8 cellular contexts compared by ENCODE assay signal in genomic region chr2:134119117-134119671, GRCh38.
DNase-seq lines count a peak whose midpoint lies in the region; ATAC-seq and TF ChIP-seq lines count a peak whose summit lies in the region.

No MANE protein-coding gene starts in this region.

- 23 to 28% methylated on average over 8 of the region's 8 CpGs for WGBS in heart right ventricle, 2 donors

- H3K4me3 ChIP-seq in heart right ventricle (peak overlapping the region in 9 of 10 donors; percentile 88 to 99 (median 97)), tibial artery (peak overlapping the region; percentile 79 to 91)

- H3K4me3 Mint-ChIP-seq in activated CD4-positive, alpha-beta memory T cell treated with anti-CD3 and anti-CD28 coated beads, Interleukin-2, amount 10 ng/mL, durations not matched to agents 7 days and 5 days = peak overlapping the region; percentile 84

- intact Hi-C loops in heart right ventricle (cut with DNase I) (loop anchor here (1.0 to 10.0 kb wide), 16 partner anchors 88 to 778 kb away; no protein-coding TSS in a partner anchor), left ventricle myocardium superior (cut with micrococcal nuclease) (loop anchor here (5.0 kb wide), 3 partner anchors 88 to 293 kb away; no protein-coding TSS in a partner anchor), tibial artery (cut with DNase I; ENCODE audit: low total_unique reads) (loop anchor here (5.0 kb wide), 1 partner anchor 293 kb away; no protein-coding TSS in a partner anchor)

- H3K36me3 Mint-ChIP-seq in activated CD4-positive, alpha-beta memory T cell treated with anti-CD3 and anti-CD28 coated beads, Interleukin-2, amount 10 ng/mL, durations not matched to agents 7 days and 5 days (ENCODE audit: low read depth) = peaks cover 3% of the 10 kb centered on the region

- POLR2A ChIA-PET in activated CD4-positive, alpha-beta memory T cell treated with anti-CD3 and anti-CD28 coated beads, Interleukin-2, amount 10 ng/mL, durations not matched to agents 7 days and 5 days (lab: Charles Lee) = interaction anchor here (0.8 to 4.1 kb wide), 14 partner anchors 8 to 292 kb away, joined by 3 to 23 read pairs (median 4); no protein-coding TSS in a partner anchor

- no peaks in the 10 kb centered on the region for H3K9me3 ChIP-seq in heart right ventricle
- no peaks in the 10 kb centered on the region for H3K9me3 ChIP-seq in tibial artery

- ATAC-seq in heart right ventricle (peak in 1 of 8 donors; percentile 0), left ventricle myocardium superior (no peak), HG03103 (IDR thresholded peaks at IDR 0.05; ENCODE audit: low read depth, unreplicated experiment) (peak; percentile 7)

- H3K27ac ChIP-seq in heart right ventricle (peak overlapping the region in 9 of 10 donors; percentile 92 to 98 (median 96)), tibial artery (peak overlapping the region; percentile 93 to 95)

- H3K9me3 Mint-ChIP-seq in activated CD4-positive, alpha-beta memory T cell treated with anti-CD3 and anti-CD28 coated beads, Interleukin-2, amount 10 ng/mL, durations not matched to agents 7 days and 5 days = no peaks in the 10 kb centered on the region

- peaks cover 14% of the 10 kb centered on the region for H3K27me3 Mint-ChIP-seq in activated CD4-positive, alpha-beta memory T cell treated with anti-CD3 and anti-CD28 coated beads, Interleukin-2, amount 10 ng/mL, durations not matched to agents 7 days and 5 days

- H3K36me3 ChIP-seq in heart right ventricle (no peaks in the 10 kb centered on the region), tibial artery (no peaks in the 10 kb centered on the region)

- CTCF ChIA-PET in activated CD4-positive, alpha-beta memory T cell treated with anti-CD3 and anti-CD28 coated beads, Interleukin-2, amount 10 ng/mL, durations not matched to agents 7 days and 5 days (lab: Charles Lee) = interaction anchor here (0.8 to 6.2 kb wide), 34 partner anchors 8 to 605 kb away, joined by 3 to 141 read pairs (median 4); partner anchors contain the start of gene MGAT5

- TF ChIP-seq CTCF in heart right ventricle (IDR thresholded peaks at IDR 0.05) (no peak), tibial artery (IDR thresholded peaks at IDR 0.05) (no peak)

- H3K27ac Mint-ChIP-seq in activated CD4-positive, alpha-beta memory T cell treated with anti-CD3 and anti-CD28 coated beads, Interleukin-2, amount 10 ng/mL, durations not matched to agents 7 days and 5 days = peak overlapping the region; percentile 92

- DNase-seq in heart right ventricle (no peak), left ventricle myocardium superior (no peak), islet precursor cell (peak; percentile 18), tibial artery (no peak), anterior cingulate cortex (lab: John Stamatoyannopoulos, UW) (no peak)
- no peak for DNase-seq in activated CD4-positive, alpha-beta memory T cell treated with anti-CD3 and anti-CD28 coated beads, Interleukin-2, amount 10 ng/mL, durations not matched to agents 7 days and 5 days
- no peak for DNase-seq in activated effector memory CD4-positive, alpha-beta T cell treated with anti-CD3 and anti-CD28 coated beads, Interleukin-2, amount 50 U/mL, for 16 hours

- peaks cover 8 to 52% (median 47%) of the 10 kb centered on the region in 9 donors for H3K4me1 ChIP-seq in heart right ventricle
- peaks cover 0 to 38% (median 22%) of the 10 kb centered on the region in 4 donors for H3K4me1 ChIP-seq in tibial artery

- peaks cover 37% of the 10 kb centered on the region for H3K4me1 Mint-ChIP-seq in activated CD4-positive, alpha-beta memory T cell treated with anti-CD3 and anti-CD28 coated beads, Interleukin-2, amount 10 ng/mL, durations not matched to agents 7 days and 5 days

- H3K27me3 ChIP-seq in heart right ventricle (no peaks in the 10 kb centered on the region), tibial artery (no peaks in the 10 kb centered on the region)
